Comparison of ENCODE assay signal across 22 cellular contexts in the genomic region with DNA sequence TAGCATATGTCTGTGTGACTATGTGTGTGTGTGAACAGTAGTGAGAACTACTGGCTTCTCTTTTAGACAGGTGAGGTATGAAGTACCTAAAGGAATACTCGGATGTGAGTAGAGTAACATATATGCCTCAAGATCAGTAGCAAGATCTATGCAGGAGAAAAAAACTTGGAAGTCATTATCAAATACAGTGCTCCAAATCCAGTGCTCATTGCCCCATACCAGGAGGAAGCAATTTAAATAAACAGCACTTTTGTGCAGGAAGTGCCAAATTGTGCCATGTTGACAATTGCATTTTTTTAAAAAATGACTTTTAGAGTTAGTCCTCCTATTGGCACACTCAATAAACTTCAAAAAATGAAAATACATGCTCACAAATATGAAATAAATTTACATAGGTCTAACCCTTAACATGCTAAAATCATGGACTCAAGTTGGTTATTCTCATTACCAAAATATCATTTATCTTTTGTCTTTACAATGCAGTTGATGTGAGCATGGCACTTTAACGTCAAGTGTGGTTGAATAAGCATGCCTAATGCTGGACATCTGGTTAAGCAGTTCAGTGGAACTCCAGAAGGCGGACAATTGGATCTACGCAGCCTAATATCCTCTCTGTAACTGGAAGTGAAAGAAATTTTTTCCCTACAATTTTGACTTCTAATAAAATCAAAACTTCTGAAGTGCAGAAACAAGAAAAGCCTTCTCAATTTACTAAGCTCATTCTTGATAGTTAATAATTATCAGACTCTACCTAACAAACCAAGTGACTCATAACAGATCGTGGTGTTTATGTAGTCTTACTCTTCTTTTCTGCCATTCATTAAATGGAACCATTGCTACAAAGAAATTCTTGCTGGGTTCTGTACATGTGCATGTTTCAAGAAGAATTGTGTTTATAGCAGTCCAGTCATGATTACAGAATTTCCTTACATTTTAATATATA.
A peak's percentile ranks its signal among the peaks of the same experiment; 100 is the strongest.
DNase-seq lines count a peak whose midpoint lies in the region; ATAC-seq and TF ChIP-seq lines count a peak whose summit lies in the region.
"Had no signal": no experiment of that assay in that cellular context is flagged by ENCODE, and none has a peak within 500 bp of the region (broad histone marks: within the 10 kb centered on the region; RNA-seq: fewer than 3 reads in every experiment).

No MANE protein-coding gene starts in this region.

- H3K27ac ChIP-seq in left lung, result no peak overlapping the region
- H3K27ac ChIP-seq: neural progenitor cell had no signal

- H3K27me3 ChIP-seq in left lung, result no peaks in the 10 kb centered on the region
- H3K27me3 ChIP-seq: neural progenitor cell had no signal

- H3K4me1 ChIP-seq in left lung, result no peaks in the 10 kb centered on the region
- H3K4me1 ChIP-seq: neural progenitor cell had no signal

- TF ChIP-seq CTCF in left lung (IDR thresholded peaks at IDR 0.05), result no peak

- ATAC-seq in GM21619 (IDR thresholded peaks at IDR 0.05; ENCODE audit: unreplicated experiment), result peak; percentile 63
- ATAC-seq in left lung, result peak; percentile 68
- ATAC-seq: activated naive CD4-positive, alpha-beta T cell treated with anti-CD3 and anti-CD28 coated beads, Interleukin-2, amount 50 U/mL, for 72 hours; activated T-cell treated with anti-CD3 and anti-CD28 coated beads, Interleukin-2, amount 50 U/mL, for 4 hours; GM23338; right cardiac atrium had no signal

- no peak overlapping the region for H3K4me3 ChIP-seq in left lung
- H3K4me3 ChIP-seq: GM23338, neural progenitor cell had no signal

- no peaks in the 10 kb centered on the region for H3K36me3 ChIP-seq in left lung
- H3K36me3 ChIP-seq: neural progenitor cell had no signal

- intact Hi-C loops in left lung (cut with DNase I), result no loop called here

- H3K9me3 ChIP-seq in left lung, result no peaks in the 10 kb centered on the region

- peak; percentile 87 for DNase-seq in DMS53 (lab: John Stamatoyannopoulos, UW)
- peak; percentile 27 for DNase-seq in NCI-H82 treated with DMSO at 0.1 percent for 48 hours (lab: John Stamatoyannopoulos, UW; ENCODE audit: unreplicated experiment)
- DNase-seq in left lung, result no peak
- no peak for DNase-seq in NCI-H446 treated with DMSO at 0.1 percent for 48 hours (lab: John Stamatoyannopoulos, UW)
- no peak for DNase-seq in NCI-H1694 (lab: John Stamatoyannopoulos, UW)
- no peak for DNase-seq in NCI-H510A (lab: John Stamatoyannopoulos, UW)
- DNase-seq in NCI-H1048 (lab: John Stamatoyannopoulos, UW), result no peak
- DNase-seq: activated CD4-positive, alpha-beta T cell treated with anti-CD3 and anti-CD28 coated beads, Interleukin-2, amount 50 U/mL, for 48 hours; activated T-cell treated with anti-CD3 and anti-CD28 coated beads, Interleukin-2, amount 50 U/mL, for 4 hours; COR-L47; cortex of kidney; GDM1; MM.1S; NCI-H2081 treated with DMSO at 0.1 percent for 48 hours; right cardiac atrium; RPMI8226; stimulated activated CD4-positive, alpha-beta T cell treated with anti-CD3 and anti-CD28 coated beads, Interleukin-2, amount 100 ng/mL, for 24 hours; substantia nigra had no signal

Comparison
In these comparisons a context has a peak if more than half of its experiments do, and no peak if none do; other contexts are left out.
1. DNase-seq: peak in DMS53 (single experiment) and NCI-H82 treated with DMSO at 0.1 percent for 48 hours (single experiment); none in left lung (0 of 2), NCI-H446 treated with DMSO at 0.1 percent for 48 hours (single experiment), NCI-H1694 (single experiment), NCI-H510A (single experiment) and NCI-H1048 (single experiment).